In the genomic region with DNA sequence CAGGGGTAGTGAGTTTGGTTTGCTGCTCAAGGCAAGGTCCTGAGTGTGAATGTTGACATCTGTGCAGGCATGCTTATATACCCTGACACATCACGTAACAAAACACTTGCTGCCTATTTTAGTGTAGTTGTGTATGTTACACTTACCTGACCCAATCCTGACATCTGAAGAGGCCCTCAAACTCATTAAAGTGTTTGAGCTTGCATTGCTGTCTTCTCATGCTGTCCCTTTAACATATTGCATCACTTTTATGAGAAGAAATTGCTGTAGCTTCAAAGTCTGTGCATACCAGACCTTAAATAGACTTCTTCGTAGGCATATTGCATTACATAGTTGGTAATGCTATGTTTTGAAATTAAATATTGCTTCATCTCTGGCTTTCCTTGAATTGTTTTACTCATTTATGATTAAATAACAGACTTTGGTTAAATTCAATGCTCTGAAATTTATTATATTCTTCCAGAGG, we compare ENCODE assay signal across 1 cellular context.
TF ChIP-seq lines count a peak whose summit lies in the region.

A gene (minus strand): TSS at position 51 of the 466 bp plus-strand sequence. CDS start 56 bp downstream, outside the sequence.

TF ChIP-seq in GM23338, 12 proteins besides CTCF, POLR2A, EP300 and RAD21 (continued from another document):
- TF ChIP-seq, protein P1, sequence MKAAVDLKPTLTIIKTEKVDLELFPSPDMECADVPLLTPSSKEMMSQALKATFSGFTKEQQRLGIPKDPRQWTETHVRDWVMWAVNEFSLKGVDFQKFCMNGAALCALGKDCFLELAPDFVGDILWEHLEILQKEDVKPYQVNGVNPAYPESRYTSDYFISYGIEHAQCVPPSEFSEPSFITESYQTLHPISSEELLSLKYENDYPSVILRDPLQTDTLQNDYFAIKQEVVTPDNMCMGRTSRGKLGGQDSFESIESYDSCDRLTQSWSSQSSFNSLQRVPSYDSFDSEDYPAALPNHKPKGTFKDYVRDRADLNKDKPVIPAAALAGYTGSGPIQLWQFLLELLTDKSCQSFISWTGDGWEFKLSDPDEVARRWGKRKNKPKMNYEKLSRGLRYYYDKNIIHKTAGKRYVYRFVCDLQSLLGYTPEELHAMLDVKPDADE (IDR thresholded peaks at IDR 0.05) = no peak
- TF ChIP-seq NANOG (IDR thresholded peaks at IDR 0.05; ENCODE audit: borderline replicate concordance) = no peak
- no peak for TF ChIP-seq EZH2 (IDR thresholded peaks at IDR 0.05; ENCODE audit: low read depth, unreplicated experiment)
- no peak for TF ChIP-seq ZNF331 (CRISPR knock-in tag; IDR thresholded peaks at IDR 0.05; ENCODE audit: low read depth)
- no peak for TF ChIP-seq JUNB (IDR thresholded peaks at IDR 0.05; ENCODE audit: unreplicated experiment)
- TF ChIP-seq POLR2AphosphoS5 (IDR thresholded peaks at IDR 0.05; ENCODE audit: low read depth) = no peak
- TF ChIP-seq, protein P2, sequence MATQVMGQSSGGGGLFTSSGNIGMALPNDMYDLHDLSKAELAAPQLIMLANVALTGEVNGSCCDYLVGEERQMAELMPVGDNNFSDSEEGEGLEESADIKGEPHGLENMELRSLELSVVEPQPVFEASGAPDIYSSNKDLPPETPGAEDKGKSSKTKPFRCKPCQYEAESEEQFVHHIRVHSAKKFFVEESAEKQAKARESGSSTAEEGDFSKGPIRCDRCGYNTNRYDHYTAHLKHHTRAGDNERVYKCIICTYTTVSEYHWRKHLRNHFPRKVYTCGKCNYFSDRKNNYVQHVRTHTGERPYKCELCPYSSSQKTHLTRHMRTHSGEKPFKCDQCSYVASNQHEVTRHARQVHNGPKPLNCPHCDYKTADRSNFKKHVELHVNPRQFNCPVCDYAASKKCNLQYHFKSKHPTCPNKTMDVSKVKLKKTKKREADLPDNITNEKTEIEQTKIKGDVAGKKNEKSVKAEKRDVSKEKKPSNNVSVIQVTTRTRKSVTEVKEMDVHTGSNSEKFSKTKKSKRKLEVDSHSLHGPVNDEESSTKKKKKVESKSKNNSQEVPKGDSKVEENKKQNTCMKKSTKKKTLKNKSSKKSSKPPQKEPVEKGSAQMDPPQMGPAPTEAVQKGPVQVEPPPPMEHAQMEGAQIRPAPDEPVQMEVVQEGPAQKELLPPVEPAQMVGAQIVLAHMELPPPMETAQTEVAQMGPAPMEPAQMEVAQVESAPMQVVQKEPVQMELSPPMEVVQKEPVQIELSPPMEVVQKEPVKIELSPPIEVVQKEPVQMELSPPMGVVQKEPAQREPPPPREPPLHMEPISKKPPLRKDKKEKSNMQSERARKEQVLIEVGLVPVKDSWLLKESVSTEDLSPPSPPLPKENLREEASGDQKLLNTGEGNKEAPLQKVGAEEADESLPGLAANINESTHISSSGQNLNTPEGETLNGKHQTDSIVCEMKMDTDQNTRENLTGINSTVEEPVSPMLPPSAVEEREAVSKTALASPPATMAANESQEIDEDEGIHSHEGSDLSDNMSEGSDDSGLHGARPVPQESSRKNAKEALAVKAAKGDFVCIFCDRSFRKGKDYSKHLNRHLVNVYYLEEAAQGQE (IDR thresholded peaks at IDR 0.05; ENCODE audit: unreplicated experiment) = no peak
- TF ChIP-seq, protein P3, sequence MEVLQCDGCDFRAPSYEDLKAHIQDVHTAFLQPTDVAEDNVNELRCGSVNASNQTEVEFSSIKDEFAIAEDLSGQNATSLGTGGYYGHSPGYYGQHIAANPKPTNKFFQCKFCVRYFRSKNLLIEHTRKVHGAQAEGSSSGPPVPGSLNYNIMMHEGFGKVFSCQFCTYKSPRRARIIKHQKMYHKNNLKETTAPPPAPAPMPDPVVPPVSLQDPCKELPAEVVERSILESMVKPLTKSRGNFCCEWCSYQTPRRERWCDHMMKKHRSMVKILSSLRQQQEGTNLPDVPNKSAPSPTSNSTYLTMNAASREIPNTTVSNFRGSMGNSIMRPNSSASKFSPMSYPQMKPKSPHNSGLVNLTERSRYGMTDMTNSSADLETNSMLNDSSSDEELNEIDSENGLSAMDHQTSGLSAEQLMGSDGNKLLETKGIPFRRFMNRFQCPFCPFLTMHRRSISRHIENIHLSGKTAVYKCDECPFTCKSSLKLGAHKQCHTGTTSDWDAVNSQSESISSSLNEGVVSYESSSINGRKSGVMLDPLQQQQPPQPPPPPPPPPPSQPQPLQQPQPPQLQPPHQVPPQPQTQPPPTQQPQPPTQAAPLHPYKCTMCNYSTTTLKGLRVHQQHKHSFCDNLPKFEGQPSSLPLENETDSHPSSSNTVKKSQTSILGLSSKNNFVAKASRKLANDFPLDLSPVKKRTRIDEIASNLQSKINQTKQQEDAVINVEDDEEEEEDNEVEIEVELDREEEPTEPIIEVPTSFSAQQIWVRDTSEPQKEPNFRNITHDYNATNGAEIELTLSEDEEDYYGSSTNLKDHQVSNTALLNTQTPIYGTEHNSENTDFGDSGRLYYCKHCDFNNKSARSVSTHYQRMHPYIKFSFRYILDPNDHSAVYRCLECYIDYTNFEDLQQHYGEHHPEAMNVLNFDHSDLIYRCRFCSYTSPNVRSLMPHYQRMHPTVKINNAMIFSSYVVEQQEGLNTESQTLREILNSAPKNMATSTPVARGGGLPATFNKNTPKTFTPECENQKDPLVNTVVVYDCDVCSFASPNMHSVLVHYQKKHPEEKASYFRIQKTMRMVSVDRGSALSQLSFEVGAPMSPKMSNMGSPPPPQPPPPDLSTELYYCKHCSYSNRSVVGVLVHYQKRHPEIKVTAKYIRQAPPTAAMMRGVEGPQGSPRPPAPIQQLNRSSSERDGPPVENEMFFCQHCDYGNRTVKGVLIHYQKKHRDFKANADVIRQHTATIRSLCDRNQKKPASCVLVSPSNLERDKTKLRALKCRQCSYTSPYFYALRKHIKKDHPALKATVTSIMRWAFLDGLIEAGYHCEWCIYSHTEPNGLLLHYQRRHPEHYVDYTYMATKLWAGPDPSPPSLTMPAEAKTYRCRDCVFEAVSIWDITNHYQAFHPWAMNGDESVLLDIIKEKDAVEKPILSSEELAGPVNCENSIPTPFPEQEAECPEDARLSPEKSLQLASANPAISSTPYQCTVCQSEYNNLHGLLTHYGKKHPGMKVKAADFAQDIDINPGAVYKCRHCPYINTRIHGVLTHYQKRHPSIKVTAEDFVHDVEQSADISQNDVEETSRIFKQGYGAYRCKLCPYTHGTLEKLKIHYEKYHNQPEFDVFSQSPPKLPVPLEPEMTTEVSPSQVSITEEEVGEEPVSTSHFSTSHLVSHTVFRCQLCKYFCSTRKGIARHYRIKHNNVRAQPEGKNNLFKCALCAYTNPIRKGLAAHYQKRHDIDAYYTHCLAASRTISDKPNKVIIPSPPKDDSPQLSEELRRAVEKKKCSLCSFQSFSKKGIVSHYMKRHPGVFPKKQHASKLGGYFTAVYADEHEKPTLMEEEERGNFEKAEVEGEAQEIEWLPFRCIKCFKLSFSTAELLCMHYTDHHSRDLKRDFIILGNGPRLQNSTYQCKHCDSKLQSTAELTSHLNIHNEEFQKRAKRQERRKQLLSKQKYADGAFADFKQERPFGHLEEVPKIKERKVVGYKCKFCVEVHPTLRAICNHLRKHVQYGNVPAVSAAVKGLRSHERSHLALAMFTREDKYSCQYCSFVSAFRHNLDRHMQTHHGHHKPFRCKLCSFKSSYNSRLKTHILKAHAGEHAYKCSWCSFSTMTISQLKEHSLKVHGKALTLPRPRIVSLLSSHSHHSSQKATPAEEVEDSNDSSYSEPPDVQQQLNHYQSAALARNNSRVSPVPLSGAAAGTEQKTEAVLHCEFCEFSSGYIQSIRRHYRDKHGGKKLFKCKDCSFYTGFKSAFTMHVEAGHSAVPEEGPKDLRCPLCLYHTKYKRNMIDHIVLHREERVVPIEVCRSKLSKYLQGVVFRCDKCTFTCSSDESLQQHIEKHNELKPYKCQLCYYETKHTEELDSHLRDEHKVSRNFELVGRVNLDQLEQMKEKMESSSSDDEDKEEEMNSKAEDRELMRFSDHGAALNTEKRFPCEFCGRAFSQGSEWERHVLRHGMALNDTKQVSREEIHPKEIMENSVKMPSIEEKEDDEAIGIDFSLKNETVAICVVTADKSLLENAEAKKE (CRISPR knock-in tag; IDR thresholded peaks at IDR 0.05) = no peak
